6 cellular contexts compared by ENCODE assay signal in genomic region chr10:88390041-88390440, GRCh38.
"Had no signal": no experiment of that assay in that cellular context is flagged by ENCODE, and none has a peak within 500 bp of the region (broad histone marks: within the 10 kb centered on the region; RNA-seq: fewer than 3 reads in every experiment).

No MANE protein-coding gene starts in this region.

- DNase-seq: activated naive CD4-positive, alpha-beta T cell treated with Interleukin-2 at 50 U/mL for 16 hours; activated naive CD8-positive, alpha-beta T cell treated with anti-CD3 and anti-CD28 coated beads, Interleukin-2, amount 50 U/mL, for 24 hours; kidney; WERI-Rb-1 had no signal

- H3K4me3 ChIP-seq: cardiac muscle cell, testis had no signal

- H3K36me3 ChIP-seq: cardiac muscle cell, WERI-Rb-1 had no signal

- H3K27ac ChIP-seq: cardiac muscle cell, WERI-Rb-1 had no signal

- H3K27me3 ChIP-seq: cardiac muscle cell, testis had no signal

- H3K9me3 ChIP-seq: testis had no signal

- ATAC-seq: activated naive CD8-positive, alpha-beta T cell treated with anti-CD3 and anti-CD28 coated beads, Interleukin-2, amount 50 U/mL, for 24 hours had no signal
